8 cellular contexts compared by ENCODE assay signal in the genomic region with DNA sequence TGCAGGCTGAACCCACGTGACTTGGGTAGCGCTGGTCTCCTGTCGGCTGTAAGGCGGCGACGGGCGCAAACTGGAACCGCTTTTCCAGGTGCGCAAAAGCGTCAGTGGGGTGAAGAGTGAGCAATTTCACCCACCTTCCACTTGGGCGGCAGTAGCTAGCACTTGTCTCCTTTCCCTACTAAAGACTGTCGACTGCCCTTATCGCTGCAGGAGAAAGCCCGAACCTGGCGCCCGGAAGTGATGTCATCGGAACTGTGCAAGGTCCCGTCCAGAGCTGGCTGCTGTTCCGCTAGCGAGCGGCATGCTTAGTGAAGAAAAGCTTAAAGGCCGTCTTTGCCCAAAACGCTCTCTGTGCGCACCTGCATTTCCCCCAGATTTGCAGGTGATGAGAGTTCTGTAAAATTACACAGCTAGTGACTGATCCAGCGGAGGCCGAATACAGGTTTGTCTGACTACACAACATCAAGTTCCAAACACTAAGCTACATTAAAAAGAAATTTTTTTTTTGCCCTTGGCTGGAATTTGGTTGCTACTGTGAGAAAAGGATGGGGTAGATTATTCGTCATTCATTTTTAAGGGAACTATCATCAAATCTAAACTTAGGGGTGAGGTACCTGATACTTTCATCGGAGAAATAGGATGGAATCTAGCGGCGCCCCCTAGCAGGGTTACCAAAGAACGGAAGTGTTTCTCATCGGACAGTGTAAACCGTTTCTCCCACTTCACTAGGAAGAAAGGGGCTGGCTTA. TPM values are rescaled to one million over a fixed set of nuclear protein-coding genes. Genes with fewer than 3 reads are reported as not detected.
DNase-seq lines count a peak whose midpoint lies in the region; ATAC-seq and TF ChIP-seq lines count a peak whose summit lies in the region.

A gene with protein sequence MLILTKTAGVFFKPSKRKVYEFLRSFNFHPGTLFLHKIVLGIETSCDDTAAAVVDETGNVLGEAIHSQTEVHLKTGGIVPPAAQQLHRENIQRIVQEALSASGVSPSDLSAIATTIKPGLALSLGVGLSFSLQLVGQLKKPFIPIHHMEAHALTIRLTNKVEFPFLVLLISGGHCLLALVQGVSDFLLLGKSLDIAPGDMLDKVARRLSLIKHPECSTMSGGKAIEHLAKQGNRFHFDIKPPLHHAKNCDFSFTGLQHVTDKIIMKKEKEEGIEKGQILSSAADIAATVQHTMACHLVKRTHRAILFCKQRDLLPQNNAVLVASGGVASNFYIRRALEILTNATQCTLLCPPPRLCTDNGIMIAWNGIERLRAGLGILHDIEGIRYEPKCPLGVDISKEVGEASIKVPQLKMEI (minus strand): TSS at position 242 of the 748 bp plus-strand sequence. CDS start 1,152 bp downstream, outside the sequence.

- H3K27ac ChIP-seq in foreskin keratinocyte (peak within 1 kb of the TSS; percentile 74), neural progenitor cell (peak within 1 kb of the TSS; percentile 91)

- H3K36me3 Mint-ChIP-seq in neural progenitor cell, result peaks cover 4% of the 10 kb centered on the region

- H3K27me3 Mint-ChIP-seq in neural progenitor cell (ENCODE audit: insufficient read depth, low read depth), result no peaks in the 10 kb centered on the region

- H3K27ac Mint-ChIP-seq in neural progenitor cell, result peak within 1 kb of the TSS; percentile 98

- H3K27me3 ChIP-seq in HAP-1 (ENCODE audit: low read depth) (no peaks in the 10 kb centered on the region), MG63 (no peaks in the 10 kb centered on the region), foreskin keratinocyte (no peaks in the 10 kb centered on the region), neural progenitor cell (no peaks in the 10 kb centered on the region)

- H3K4me1 ChIP-seq in HAP-1, result peaks cover 20% of the 10 kb centered on the region
- no peaks in the 10 kb centered on the region for H3K4me1 ChIP-seq in foreskin keratinocyte
- peaks cover 11% of the 10 kb centered on the region for H3K4me1 ChIP-seq in neural progenitor cell

- peak within 1 kb of the TSS; percentile 81 for H3K4me2 ChIP-seq in neural progenitor cell

- peaks cover 6% of the 10 kb centered on the region for H3K4me1 Mint-ChIP-seq in neural progenitor cell

- H3K9me3 ChIP-seq in HAP-1, result no peaks in the 10 kb centered on the region
- no peaks in the 10 kb centered on the region for H3K9me3 ChIP-seq in MG63
- H3K9me3 ChIP-seq in neural progenitor cell (ENCODE audit: low read depth), result no peaks in the 10 kb centered on the region

- peak within 1 kb of the TSS; percentile 94 for H2AFZ ChIP-seq in neural progenitor cell (replicated peaks)

- no peaks in the 10 kb centered on the region for H4K20me1 ChIP-seq in neural progenitor cell (ENCODE audit: low read depth)

- in situ Hi-C loops in HAP-1 (cut with MboI; ENCODE audit: low sequenced_read_pairs), result no loop called here

- no peaks in the 10 kb centered on the region for H3K9me3 Mint-ChIP-seq in neural progenitor cell

- peak within 1 kb of the TSS; percentile 93 for H3K4me3 Mint-ChIP-seq in neural progenitor cell

- peaks cover 26% of the 10 kb centered on the region for H3F3A ChIP-seq in neural progenitor cell (ENCODE audit: low read depth)

- H3K36me3 ChIP-seq in HAP-1 (replicated peaks), result peaks cover 6% of the 10 kb centered on the region; the same call in 1 of the 2 replicates
- H3K36me3 ChIP-seq in MG63, result peaks cover 10% of the 10 kb centered on the region
- peaks cover 10% of the 10 kb centered on the region for H3K36me3 ChIP-seq in neural progenitor cell

- H3K9ac ChIP-seq in neural progenitor cell, result peak within 1 kb of the TSS; percentile 72

- peak; percentile 70 for TF ChIP-seq CTCF in foreskin keratinocyte (conservative IDR thresholded peaks at IDR 0.05)
- peak; percentile 69 for TF ChIP-seq CTCF in neural progenitor cell (IDR thresholded peaks at IDR 0.05)

- DNase-seq in GDM1 (lab: John Stamatoyannopoulos, UW) (peak; percentile 81), HAP-1 (ENCODE audit: low spot score in 2 of 2) (peak; percentile 92 to 95), MG63 (peak; percentile 92), SHP77 treated with DMSO at 0.1 percent for 48 hours (lab: John Stamatoyannopoulos, UW) (peak; percentile 84), foreskin keratinocyte (peak; percentile 91 to 94), neural progenitor cell (ENCODE audit: low spot score) (peak; percentile 93), stromal cell of bone marrow (ENCODE audit: low read depth) (peak; percentile 80)
- DNase-seq in activated gamma-delta T cell treated with anti-CD3 and anti-CD28 coated beads, Interleukin-2, amount 50 U/mL, for 16 hours (ENCODE audit: low read depth), result peak; percentile 86

- peaks cover 12% of the 10 kb centered on the region for H3K79me2 ChIP-seq in neural progenitor cell (ENCODE audit: low read depth)

- ATAC-seq in foreskin keratinocyte, result peak; percentile 98

- H3K4me3 ChIP-seq in HAP-1, result peak within 1 kb of the TSS; percentile 65
- H3K4me3 ChIP-seq in MG63, result peak within 1 kb of the TSS; percentile 69
- H3K4me3 ChIP-seq in neural progenitor cell, result peak within 1 kb of the TSS; percentile 70

RNA-seq across cellular contexts. Expression of the gene that starts here (rescaled TPM):
- total RNA-seq in MG63 (2014; rRNA removed; shearing (Covaris generic); ENCODE audit: low replicate concordance), result 8.9 and 12.0 TPM in 2 replicates
- total RNA-seq in foreskin keratinocyte, result 9.0 and 9.7 TPM in 2 replicates
- polyA plus RNA-seq in foreskin keratinocyte, result 5.0 and 6.3 TPM in 2 replicates
- total RNA-seq in neural progenitor cell (ENCODE audit: low replicate concordance), result 29.6 and 51.5 TPM in 2 replicates

Comparison
In these comparisons a context has a peak if more than half of its experiments do, and no peak if none do; other contexts are left out.
1. Peak in every context shown above with its lines: DNase-seq, ATAC-seq, H3K4me3 ChIP-seq and H3K27ac ChIP-seq.